16 cellular contexts compared by ENCODE assay signal in genomic region chr4:77176606-77177005, GRCh38. TPM values are rescaled to one million over a fixed set of nuclear protein-coding genes. Genes with fewer than 3 reads are reported as not detected.
A peak's percentile ranks its signal among the peaks of the same experiment; 100 is the strongest.
DNase-seq lines count a peak whose midpoint lies in the region; ATAC-seq and TF ChIP-seq lines count a peak whose summit lies in the region.
"Had no signal": no experiment of that assay in that cellular context is flagged by ENCODE, and none has a peak within 500 bp of the region (broad histone marks: within the 10 kb centered on the region; RNA-seq: fewer than 3 reads in every experiment).

No MANE protein-coding gene starts in this region.

- H3K9me3 Mint-ChIP-seq in mesothelial cell of epicardium = no peaks in the 10 kb centered on the region
- H3K9me3 Mint-ChIP-seq: CD4-positive, alpha-beta memory T cell had no signal

- H3K4me1 Mint-ChIP-seq in mesothelial cell of epicardium = peaks cover 35% of the 10 kb centered on the region
- H3K4me1 Mint-ChIP-seq: B cell; CD4-positive, alpha-beta memory T cell had no signal

- no peaks in the 10 kb centered on the region for H3K27me3 Mint-ChIP-seq in mesothelial cell of epicardium (ENCODE audit: low read depth)
- H3K27me3 Mint-ChIP-seq: B cell had no signal

- TF ChIP-seq CTCF in epithelial cell of esophagus (IDR thresholded peaks at IDR 0.05; ENCODE audit: insufficient read depth, low read depth, low read length, missing control alignments) (no peak), mesothelial cell of epicardium (IDR thresholded peaks at IDR 0.05; ENCODE audit: unreplicated experiment) (no peak), spleen (IDR thresholded peaks at IDR 0.05 in 8 of 11, conservative IDR thresholded peaks at IDR 0.05 in 3 of 11) (no peak)

- peaks cover 2% of the 10 kb centered on the region for H3K36me3 Mint-ChIP-seq in mesothelial cell of epicardium
- H3K36me3 Mint-ChIP-seq: CD4-positive, alpha-beta memory T cell had no signal

- ATAC-seq in GM18861 (IDR thresholded peaks at IDR 0.05; ENCODE audit: unreplicated experiment) = no peak
- no peak for ATAC-seq in GM21576 (IDR thresholded peaks at IDR 0.05; ENCODE audit: unreplicated experiment)

- peak overlapping the region; percentile 43 for H3K9ac ChIP-seq in skeletal muscle satellite cell (ENCODE audit: low read depth, low read length)
- H3K9ac ChIP-seq: KMS-11 had no signal

- peak in 1 of 2 experiments; percentile 74 for DNase-seq in SJCRH30
- DNase-seq in epithelial cell of esophagus (ENCODE audit: low read depth) = peak; percentile 80
- DNase-seq in mesothelial cell of epicardium (ENCODE audit: low spot score in 2 of 2, unreplicated experiment in 2 of 2) = no peak
- no peak for DNase-seq in spleen
- DNase-seq: CD4-positive, alpha-beta memory T cell; DMS79 treated with DMSO at 0.1 percent for 48 hours; GOT3; MG63; NCI-H1105 treated with DMSO at 0.1 percent for 48 hours; NCI-H187 treated with DMSO at 0.1 percent for 48 hours; NCI-H446 treated with DMSO at 0.1 percent for 48 hours had no signal

- H3K9me3 ChIP-seq in SJCRH30 (replicated peaks) = no peaks in the 10 kb centered on the region
- no peaks in the 10 kb centered on the region for H3K9me3 ChIP-seq in skeletal muscle satellite cell (replicated peaks; ENCODE audit: low read length)
- no peaks in the 10 kb centered on the region for H3K9me3 ChIP-seq in spleen
- H3K9me3 ChIP-seq: MG63 had no signal

- H3K27me3 ChIP-seq in SJCRH30 (no peaks in the 10 kb centered on the region), skeletal muscle satellite cell (ENCODE audit: control insufficient read depth, insufficient read depth, low read length) (no peaks in the 10 kb centered on the region), spleen (replicated peaks in 1 of 7) (no peaks in the 10 kb centered on the region)
- H3K27me3 ChIP-seq: MG63 had no signal

- intact Hi-C loops in spleen (cut with DNase I; ENCODE audit: low total_unique reads) = no loop called here

- WGBS in spleen, 5 donors = 76 to 85% (median 80%) methylated on average over 6 of the region's 6 CpGs

- peak overlapping the region; percentile 58 for H3K27ac Mint-ChIP-seq in mesothelial cell of epicardium
- H3K27ac Mint-ChIP-seq: B cell; CD4-positive, alpha-beta memory T cell had no signal

- peak overlapping the region; percentile 29 for H3K4me2 ChIP-seq in skeletal muscle satellite cell (ENCODE audit: low read length)
- H3K4me2 ChIP-seq: KMS-11 had no signal

- H3K36me3 ChIP-seq in SJCRH30 (no peaks in the 10 kb centered on the region), skeletal muscle satellite cell (ENCODE audit: insufficient read depth, low read length) (no peaks in the 10 kb centered on the region), spleen (no peaks in the 10 kb centered on the region)
- H3K36me3 ChIP-seq: MG63 had no signal

- H3K4me1 ChIP-seq in SJCRH30 (peaks cover 63% of the 10 kb centered on the region), skeletal muscle satellite cell (ENCODE audit: control insufficient read depth, insufficient read depth, low read length) (peaks cover 46% of the 10 kb centered on the region), spleen (no peaks in the 10 kb centered on the region)

- TF ChIP-seq POLR2A in spleen (IDR thresholded peaks at IDR 0.05) = no peak

- H3K4me3 Mint-ChIP-seq in mesothelial cell of epicardium = no peak overlapping the region
- H3K4me3 Mint-ChIP-seq: B cell; CD4-positive, alpha-beta memory T cell had no signal

- peak overlapping the region; percentile 98 for H3K27ac ChIP-seq in SJCRH30
- H3K27ac ChIP-seq in spleen = no peak overlapping the region
- H3K27ac ChIP-seq: KMS-11 had no signal

- H3K4me3 ChIP-seq in SJCRH30 (peak overlapping the region; percentile 41), epithelial cell of esophagus (ENCODE audit: low read length) (no peak overlapping the region), skeletal muscle satellite cell (ENCODE audit: low read length) (peak overlapping the region; percentile 21), spleen (no peak overlapping the region)
- H3K4me3 ChIP-seq: MG63 had no signal

RNA-seq across cellular contexts. Expression of gene CCNG2, which starts 19.6 kb away (rescaled TPM):
- total RNA-seq in SJCRH30 (2014; rRNA removed; shearing (Covaris generic)) = 48.0 and 52.6 TPM in 2 replicates
- total RNA-seq in mesothelial cell of epicardium = 84.5 to 89.3 TPM (median 86.5 TPM) in 3 replicates
- 13.9 and 16.8 TPM in 2 replicates for total RNA-seq in skeletal muscle satellite cell (2012; rRNA removed)
- 100 to 1,000 TPM in 1 of 7 donors, 10 to 100 TPM in 6; 50.6 to 106 (median 61.6) TPM for total RNA-seq in spleen
- polyA plus RNA-seq in spleen = 10 to 100 TPM; 20.2 to 24.9 (median 24.6) TPM

Comparison
In these comparisons a context has a peak if more than half of its experiments do, and no peak if none do; other contexts are left out.
1. H3K4me3 ChIP-seq: peak in SJCRH30 (single experiment) and skeletal muscle satellite cell (single experiment); none in epithelial cell of esophagus (single experiment) and spleen (0 of 8).